Comparison of ENCODE assay signal across 17 cellular contexts in the genomic region with DNA sequence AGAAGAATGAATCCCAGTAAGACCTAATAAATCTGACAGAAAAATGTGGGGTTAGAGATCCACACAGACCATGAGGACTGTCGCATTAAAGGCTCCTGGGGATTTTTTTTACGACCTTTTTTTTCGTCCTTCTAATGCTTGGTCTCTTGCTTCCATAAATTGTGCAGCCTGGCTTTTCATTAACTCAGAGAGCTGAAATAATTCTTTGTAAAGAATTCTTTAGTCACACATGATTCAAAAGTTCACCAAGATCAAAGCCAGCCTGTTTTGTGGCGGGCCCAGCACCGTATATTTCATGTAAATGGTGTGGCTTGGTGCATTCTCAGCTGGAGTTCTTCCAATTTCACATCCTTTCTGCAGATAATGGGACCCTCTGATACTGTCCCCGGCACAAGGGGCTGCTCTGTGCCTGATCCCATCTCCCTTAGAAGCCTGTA.
"Had no signal": no experiment of that assay in that cellular context is flagged by ENCODE, and none has a peak within 500 bp of the region (broad histone marks: within the 10 kb centered on the region; RNA-seq: fewer than 3 reads in every experiment).

No MANE protein-coding gene starts in this region.

- H3K36me3 ChIP-seq: breast epithelium, gastrocnemius medialis, sigmoid colon, stomach had no signal

- H3K27ac ChIP-seq: breast epithelium, epithelial cell of prostate, gastrocnemius medialis, left ventricle myocardium inferior, psoas muscle, sigmoid colon, stomach, testis had no signal

- H3K27me3 ChIP-seq: breast epithelium, gastrocnemius medialis, sigmoid colon, stomach, testis had no signal

- DNase-seq: activated naive CD4-positive, alpha-beta T cell treated with Interleukin-2 at 50 U/mL for 16 hours; anterior cingulate cortex; cerebellar nuclear complex; effector memory CD8-positive, alpha-beta T cell; gastrocnemius medialis; left ventricle myocardium inferior; natural killer cell; psoas muscle; sigmoid colon; stimulated activated CD4-positive, alpha-beta T cell treated with anti-CD3 and anti-CD28 coated beads, Interleukin-12 subunit alpha, Interleukin-12 subunit beta, amount 100 ng/mL, for 4 hours; stimulated activated CD4-positive, alpha-beta T cell treated with anti-CD3 and anti-CD28 coated beads, Interleukin-2, amount 100 ng/mL, for 24 hours; stomach; testis had no signal

- ATAC-seq: activated CD4-positive, CD25-positive, alpha-beta regulatory T cell treated with anti-CD3 and anti-CD28 coated beads, Interleukin-2, amount 50 U/mL, for 24 hours; activated T-helper 17 cell treated with anti-CD3 and anti-CD28 coated beads, Interleukin-2, amount 50 U/mL, for 72 hours; effector memory CD8-positive, alpha-beta T cell; gastrocnemius medialis; natural killer cell; psoas muscle had no signal

- H3K9me3 ChIP-seq: gastrocnemius medialis, testis had no signal

- H3K4me3 ChIP-seq: breast epithelium, gastrocnemius medialis, left ventricle myocardium inferior, psoas muscle, sigmoid colon, stomach, testis had no signal
